In genomic region chr22:24751518-24751917, GRCh38 we compare ENCODE assay signal across 1 cellular context.
A peak's percentile ranks its signal among the peaks of the same experiment; 100 is the strongest.
TF ChIP-seq lines count a peak whose summit lies in the region.

No MANE protein-coding gene starts in this region.

TF ChIP-seq in K562, 482 proteins besides CTCF, POLR2A, EP300 and RAD21 (continued from another document):
- TF ChIP-seq SOX6 (IDR thresholded peaks at IDR 0.05) (0 out of 2 replicates have a peak, but pooled peaks have one; percentile 9), SPI1 (IDR thresholded peaks at IDR 0.05; ENCODE audit: borderline replicate concordance, low read depth, low read length) (peak; percentile 88), RBM34 (IDR thresholded peaks at IDR 0.05; ENCODE audit: borderline replicate concordance, insufficient read depth, low read length) (no peak), CEBPB (tag; IDR thresholded peaks at IDR 0.05) (peak; percentile 98)
